Comparison of ENCODE assay signal across 10 cellular contexts in genomic region chr7:11458736-11459483, GRCh38.
DNase-seq lines count a peak whose midpoint lies in the region; ATAC-seq and TF ChIP-seq lines count a peak whose summit lies in the region.
"Had no signal": no experiment of that assay in that cellular context is flagged by ENCODE, and none has a peak within 500 bp of the region (broad histone marks: within the 10 kb centered on the region; RNA-seq: fewer than 3 reads in every experiment).

No MANE protein-coding gene starts in this region.

- TF ChIP-seq CTCF in lung (IDR thresholded peaks at IDR 0.05; ENCODE audit: control extremely low read depth, extremely low read depth) (no peak), Peyer's patch (IDR thresholded peaks at IDR 0.05) (no peak)

- H3K27me3 ChIP-seq in lung (ENCODE audit: control insufficient read depth, insufficient read depth) (no peaks in the 10 kb centered on the region), Peyer's patch (no peaks in the 10 kb centered on the region)

- no peaks in the 10 kb centered on the region for H3K9me3 ChIP-seq in lung (ENCODE audit: control insufficient read depth in 2 of 2, insufficient read depth in 1 of 2, low read length in 1 of 2)
- no peaks in the 10 kb centered on the region for H3K9me3 ChIP-seq in Peyer's patch

- DNase-seq in CD1c-positive myeloid dendritic cell (ENCODE audit: extremely low spot score) = peak; percentile 37
- peak; percentile 94 for DNase-seq in amniotic epithelial cell (ENCODE audit: low read depth)
- no peak for DNase-seq in lung (ENCODE audit: low spot score)
- no peak for DNase-seq in Peyer's patch
- no peak for DNase-seq in central memory CD4-positive, alpha-beta T cell
- DNase-seq in NCI-H1048 (lab: John Stamatoyannopoulos, UW) = no peak
- DNase-seq in NCI-H1417 treated with DMSO at 0.1 percent for 48 hours (lab: John Stamatoyannopoulos, UW) = no peak
- DNase-seq: NCI-H526 treated with DMSO at 0.1 percent for 48 hours; stimulated activated CD4-positive, alpha-beta T cell treated with anti-CD3 and anti-CD28 coated beads, Interleukin-15, amount 100 ng/mL, for 24 hours had no signal

- H3K27ac ChIP-seq in lung (ENCODE audit: low read depth in 1 of 2, low read length in 1 of 2) (peak overlapping the region; percentile 17 to 53), Peyer's patch (peak overlapping the region in 1 of 4 donors; percentile 16)

- H3K4me3 ChIP-seq in lung (no peak overlapping the region), Peyer's patch (no peak overlapping the region)

- H3K4me1 ChIP-seq in lung (ENCODE audit: control insufficient read depth in 2 of 2, insufficient read depth in 2 of 2, low read length in 2 of 2) (peaks cover 0 to 2% of the 10 kb centered on the region in 2 donors), Peyer's patch (no peaks in the 10 kb centered on the region)

- 53 to 56% methylated on average over 5 of the region's 5 CpGs for WGBS in lung, 2 donors

- no peak for TF ChIP-seq POLR2A in Peyer's patch (IDR thresholded peaks at IDR 0.05)

- H3K36me3 ChIP-seq in lung (ENCODE audit: control insufficient read depth in 2 of 2, insufficient read depth in 2 of 2, low read length in 2 of 2) (no peaks in the 10 kb centered on the region), Peyer's patch (no peaks in the 10 kb centered on the region)

- ATAC-seq in HG03354 (IDR thresholded peaks at IDR 0.05; ENCODE audit: poor library complexity, severe bottlenecking, unreplicated experiment) (peak; percentile 67), lung (ENCODE audit: insufficient read depth, low FRiP score) (peak; percentile 58)

Comparison
In these comparisons a context has a peak if more than half of its experiments do, and no peak if none do; other contexts are left out.
1. DNase-seq: peak in CD1c-positive myeloid dendritic cell (single experiment) and amniotic epithelial cell (single experiment); none in lung (single experiment), Peyer's patch (0 of 3), central memory CD4-positive, alpha-beta T cell (single experiment), NCI-H1048 (single experiment) and NCI-H1417 treated with DMSO at 0.1 percent for 48 hours (single experiment).